Comparison of ENCODE assay signal across 8 cellular contexts in the genomic region with DNA sequence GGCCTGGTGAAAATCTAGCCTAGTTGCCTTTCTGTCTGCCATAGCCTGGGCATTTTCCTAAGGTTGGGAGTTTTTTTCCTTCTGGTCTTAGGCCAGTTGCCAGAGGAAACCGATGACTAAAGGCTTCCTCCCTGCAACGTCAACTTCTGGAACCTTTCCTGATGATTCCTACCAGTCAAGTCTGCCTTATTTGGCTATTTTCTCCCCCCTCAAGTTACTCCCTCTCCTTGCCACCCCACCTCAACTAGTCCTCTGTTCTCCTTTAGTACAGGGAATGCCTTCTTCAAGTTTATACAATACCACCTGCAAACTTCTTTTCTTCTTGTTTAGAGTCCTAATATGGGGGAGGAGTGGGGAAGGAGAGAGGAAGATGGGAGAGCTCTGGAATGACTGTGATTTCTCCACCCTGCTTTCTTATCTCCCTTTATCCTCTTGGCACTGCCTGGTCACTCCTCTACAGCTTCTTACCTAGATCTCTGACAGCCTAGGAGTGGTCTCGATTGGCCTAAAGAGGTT. TPM values are rescaled to one million over a fixed set of nuclear protein-coding genes. Genes with fewer than 3 reads are reported as not detected.
DNase-seq lines count a peak whose midpoint lies in the region; TF ChIP-seq lines count a peak whose summit lies in the region.

No MANE protein-coding gene starts in this region.

- H3K36me3 ChIP-seq in colonic mucosa (no peaks in the 10 kb centered on the region), muscle layer of duodenum (ENCODE audit: control insufficient read depth in 1 of 2, insufficient read depth in 2 of 2, low read length in 2 of 2) (peaks cover 0 to 10% of the 10 kb centered on the region in 2 donors)

- DNase-seq in AG04449 (ENCODE audit: low read depth, low spot score) (peak; percentile 64), LNCaP clone FGC (ENCODE audit: low read depth) (peak; percentile 6), colonic mucosa (no peak), NCI-H1092 treated with DMSO at 0.1 percent for 48 hours (lab: John Stamatoyannopoulos, UW) (no peak)
- DNase-seq in stimulated activated CD4-positive, alpha-beta T cell treated with anti-CD3 and anti-CD28 coated beads, Interleukin-4, amount 100 ng/mL, for 1 hour = no peak
- DNase-seq in activated effector memory CD4-positive, alpha-beta T cell treated with anti-CD3 and anti-CD28 coated beads, Interleukin-2, amount 50 U/mL, for 16 hours = no peak
- no peak for DNase-seq in activated CD4-positive, alpha-beta T cell treated with anti-CD3 and anti-CD28 coated beads for 48 hours

- H3K9me3 ChIP-seq in colonic mucosa (no peaks in the 10 kb centered on the region), muscle layer of duodenum (ENCODE audit: control insufficient read depth in 1 of 2, low read length in 2 of 2) (no peaks in the 10 kb centered on the region)

- peak overlapping the region; percentile 8 for H3K4me3 ChIP-seq in AG04449 (ENCODE audit: low read depth, low read length)
- H3K4me3 ChIP-seq in LNCaP clone FGC (ENCODE audit: low read depth, low read length) = no peak overlapping the region
- H3K4me3 ChIP-seq in colonic mucosa = no peak overlapping the region
- no peak overlapping the region for H3K4me3 ChIP-seq in muscle layer of duodenum (ENCODE audit: low read depth in 1 of 2, low read length in 2 of 2)

- POLR2A ChIA-PET in AG04449 (lab: Yijun Ruan, JAX) = interaction anchor here (0.6 to 2.6 kb wide), 4 partner anchors 8 to 26 kb away, joined by 3 to 9 read pairs (median 4); no protein-coding TSS in a partner anchor

- intact Hi-C loops in colonic mucosa (cut with DNase I) = no loop called here

- no peak overlapping the region for H3K9ac ChIP-seq in colonic mucosa (ENCODE audit: low read depth in 2 of 2, low read length in 2 of 2)

- H3K27ac ChIP-seq in colonic mucosa (peak overlapping the region; percentile 15), muscle layer of duodenum (ENCODE audit: low read length) (peak overlapping the region; percentile 96)

- H3K27me3 ChIP-seq in colonic mucosa (no peaks in the 10 kb centered on the region), muscle layer of duodenum (ENCODE audit: low read depth, low read length) (no peaks in the 10 kb centered on the region)

- TF ChIP-seq CTCF in AG04449 (IDR thresholded peaks at IDR 0.05; ENCODE audit: insufficient read depth, low read length, missing control alignments) (no peak), LNCaP clone FGC (IDR thresholded peaks at IDR 0.05; ENCODE audit: control insufficient read depth, extremely low read depth, insufficient read depth) (no peak), colonic mucosa (IDR thresholded peaks at IDR 0.05) (no peak)

- CTCF ChIA-PET in AG04449 (lab: Yijun Ruan, JAX) = interaction anchor here (1.1 kb wide), 1 partner anchor 17 kb away, joined by 3 read pairs; no protein-coding TSS in a partner anchor

- H3K4me1 ChIP-seq in colonic mucosa = no peaks in the 10 kb centered on the region
- H3K4me1 ChIP-seq in muscle layer of duodenum (ENCODE audit: control insufficient read depth in 1 of 2, insufficient read depth in 2 of 2, low read length in 2 of 2) = peaks cover 15 to 42% of the 10 kb centered on the region in 2 donors

RNA-seq across cellular contexts. Expression of gene MSN, which starts 10.6 kb away (rescaled TPM):
- 10 to 100 TPM; 27.5 to 62.7 TPM for total RNA-seq in colonic mucosa

Comparison
In these comparisons a context has a peak if more than half of its experiments do, and no peak if none do; other contexts are left out.
1. DNase-seq: peak in AG04449 (single experiment) and LNCaP clone FGC (single experiment); none in colonic mucosa (single experiment), stimulated activated CD4-positive, alpha-beta T cell treated with anti-CD3 and anti-CD28 coated beads, Interleukin-4, amount 100 ng/mL, for 1 hour (single experiment), NCI-H1092 treated with DMSO at 0.1 percent for 48 hours (single experiment), activated effector memory CD4-positive, alpha-beta T cell treated with anti-CD3 and anti-CD28 coated beads, Interleukin-2, amount 50 U/mL, for 16 hours (single experiment) and activated CD4-positive, alpha-beta T cell treated with anti-CD3 and anti-CD28 coated beads for 48 hours (single experiment).